Comparison of ENCODE assay signal across 9 cellular contexts in genomic region chr3:172461530-172462138, GRCh38. TPM values are rescaled to one million over a fixed set of nuclear protein-coding genes. Genes with fewer than 3 reads are reported as not detected.
DNase-seq lines count a peak whose midpoint lies in the region; ATAC-seq and TF ChIP-seq lines count a peak whose summit lies in the region.
"Had no signal": no experiment of that assay in that cellular context is flagged by ENCODE, and none has a peak within 500 bp of the region (broad histone marks: within the 10 kb centered on the region; RNA-seq: fewer than 3 reads in every experiment).

No MANE protein-coding gene starts in this region.

- H3K9me3 ChIP-seq in BE2C (no peaks in the 10 kb centered on the region), adipocyte (ENCODE audit: control insufficient read depth, low read length) (no peaks in the 10 kb centered on the region)

- ATAC-seq in GM19351 (IDR thresholded peaks at IDR 0.05; ENCODE audit: unreplicated experiment): peak; percentile 87
- no peak for ATAC-seq in left ventricle myocardium superior

- H3K9ac ChIP-seq in adipocyte (ENCODE audit: low read length): no peak overlapping the region

- no peaks in the 10 kb centered on the region for H3K4me1 ChIP-seq in BE2C
- no peaks in the 10 kb centered on the region for H3K4me1 ChIP-seq in adipocyte (ENCODE audit: control insufficient read depth, insufficient read depth, low read length)

- DNase-seq in BE2C (no peak), NAMALWA (ENCODE audit: low spot score) (peak; percentile 68), adipocyte (ENCODE audit: low read depth) (peak; percentile 43), kidney glomerular epithelial cell (lab: John Stamatoyannopoulos, UW) (peak; percentile 2), NCI-H1092 treated with DMSO at 0.1 percent for 48 hours (lab: John Stamatoyannopoulos, UW) (no peak), left ventricle myocardium superior (no peak)
- DNase-seq in stimulated activated naive CD4-positive, alpha-beta T cell treated with Interleukin-2 at 50 U/mL for 16 hours (lab: John Stamatoyannopoulos, UW): no peak

- H3K36me3 ChIP-seq in BE2C (no peaks in the 10 kb centered on the region), adipocyte (ENCODE audit: control insufficient read depth, insufficient read depth, low read length, severe bottlenecking) (no peaks in the 10 kb centered on the region)

- no peak overlapping the region for H3K4me3 ChIP-seq in BE2C (ENCODE audit: low read depth, low read length)
- H3K4me3 ChIP-seq in adipocyte (ENCODE audit: low read length): no peak overlapping the region

- H3K27me3 ChIP-seq in BE2C (peaks cover 21% of the 10 kb centered on the region), adipocyte (replicated peaks; ENCODE audit: control insufficient read depth, insufficient read depth, low read length) (peaks cover 3% of the 10 kb centered on the region)

- intact Hi-C loops in left ventricle myocardium superior (cut with micrococcal nuclease): no loop called here

- peak; percentile 97 for TF ChIP-seq CTCF in BE2C (IDR thresholded peaks at IDR 0.05; ENCODE audit: low read depth, low read length)

RNA-seq across cellular contexts. Expression of gene GHSR, which starts 13.4 kb away (rescaled TPM):
- polyA plus RNA-seq in BE2C (2012; ENCODE audit: insufficient read depth, insufficient read length, low read depth): not detected
- not detected for total RNA-seq in left ventricle myocardium superior
- polyA plus RNA-seq: thymus had no signal

Comparison
In these comparisons a context has a peak if more than half of its experiments do, and no peak if none do; other contexts are left out.
1. DNase-seq: peak in NAMALWA (single experiment), adipocyte (single experiment) and kidney glomerular epithelial cell (single experiment); none in BE2C (single experiment), NCI-H1092 treated with DMSO at 0.1 percent for 48 hours (single experiment), stimulated activated naive CD4-positive, alpha-beta T cell treated with Interleukin-2 at 50 U/mL for 16 hours (single experiment) and left ventricle myocardium superior (single experiment).